In the genomic region with DNA sequence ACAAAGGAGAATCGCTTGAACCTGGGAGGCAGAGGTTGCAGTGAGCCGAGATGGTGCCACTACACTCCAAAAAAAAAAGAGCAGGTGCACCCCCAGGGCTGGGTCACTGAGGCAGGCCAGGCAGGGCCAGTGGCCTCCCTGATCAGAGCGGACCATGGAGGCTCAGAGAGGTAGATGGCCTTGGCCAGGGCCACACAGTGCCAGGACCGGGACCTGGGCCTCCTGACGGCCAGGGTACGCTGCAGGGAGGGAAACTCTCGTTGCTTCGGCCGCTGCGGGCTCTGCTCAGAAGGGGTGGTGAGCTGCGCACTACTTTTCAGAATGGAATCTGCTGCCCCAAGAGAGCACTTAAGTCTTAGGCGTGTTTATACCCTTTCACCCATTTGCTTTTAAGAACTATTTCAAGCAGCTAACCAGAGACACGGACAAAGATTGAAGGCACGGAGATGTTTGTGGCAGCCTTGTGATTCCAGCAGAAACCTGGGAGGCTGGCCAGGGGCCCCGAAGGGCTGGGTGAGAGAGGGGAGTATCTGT, we compare ENCODE assay signal across 25 cellular contexts. TPM values are rescaled to one million over a fixed set of nuclear protein-coding genes. Genes with fewer than 3 reads are reported as not detected.
DNase-seq lines count a peak whose midpoint lies in the region; ATAC-seq, FAIRE-seq and TF ChIP-seq lines count a peak whose summit lies in the region.
"Had no signal": no experiment of that assay in that cellular context is flagged by ENCODE, and none has a peak within 500 bp of the region (broad histone marks: within the 10 kb centered on the region; RNA-seq: fewer than 3 reads in every experiment).

No MANE protein-coding gene starts in this region.

- TF ChIP-seq POLR2A in GM12892 (IDR thresholded peaks at IDR 0.05; ENCODE audit: low read depth, low read length) (no peak), thyroid gland (IDR thresholded peaks at IDR 0.05) (peak in 1 of 2 donors; percentile 8)

- DNase-seq in GM12892 (ENCODE audit: insufficient read length) (no peak), activated B cell treated with CpG ODN at 0.5 μM for 24 hours (no peak), naive B cell (no peak), thyroid gland (peak; percentile 33 to 35), medulla oblongata (ENCODE audit: extremely low spot score) (no peak)
- DNase-seq in activated naive CD4-positive, alpha-beta T cell treated with anti-CD3 and anti-CD28 coated beads, Interleukin-2, amount 10 ng/mL, durations not matched to agents 7 days and 5 days, result no peak
- no peak for DNase-seq in central memory CD4-positive, alpha-beta T cell
- DNase-seq: ACHN; activated CD4-positive, alpha-beta T cell treated with anti-CD3 and anti-CD28 coated beads, Interleukin-2, amount 10 ng/mL, durations not matched to agents 7 days and 5 days; cerebellar nuclear complex; foreskin fibroblast; H9; KBM-7; NCI-H146; NCI-H524; pancreas; SK-N-SH had no signal

- FAIRE-seq in GM12892 (lab: Jason Lieb, UNC), result peak; percentile 27
- FAIRE-seq: kidney, pancreas had no signal

- H3K4me3 Mint-ChIP-seq in activated B cell treated with CpG ODN at 0.5 μM for 24 hours, result peak overlapping the region; percentile 70
- peak overlapping the region in 6 of 8 donors; percentile 65 to 79 (median 74) for H3K4me3 Mint-ChIP-seq in naive B cell
- H3K4me3 Mint-ChIP-seq in activated naive CD4-positive, alpha-beta T cell treated with anti-CD3 and anti-CD28 coated beads, Interleukin-2, amount 10 ng/mL, durations not matched to agents 7 days and 5 days, result no peak overlapping the region
- H3K4me3 Mint-ChIP-seq: activated CD4-positive, alpha-beta T cell treated with anti-CD3 and anti-CD28 coated beads, Interleukin-2, amount 10 ng/mL, durations not matched to agents 7 days and 5 days; activated naive CD8-positive, alpha-beta T cell; activated T-helper 1 cell treated with anti-CD3 and anti-CD28 coated beads, Interleukin-12 subunit alpha, Interleukin-12 subunit beta, Interleukin-2, Interleukin-4 antibody, amounts not matched to agents 30 ng/mL and 10 ng/mL and 1 ng/mL, durations not matched to agents 14 hours and 24 hours and 36 hours; H9; natural killer cell treated with Interleukin-12 subunit alpha and Interleukin-12 subunit beta and Interleukin-15 and Interleukin-18, amount 100 ng/mL, for 72 hours; T-helper 2 cell treated with Interferon-gamma antibody and Interleukin-4, amounts not matched to agents 5 μg/mL and 100 μg/mL, for 36 hours had no signal

- H3K9me3 ChIP-seq in thyroid gland, result no peaks in the 10 kb centered on the region
- H3K9me3 ChIP-seq: pancreas, SK-N-SH, thoracic aorta had no signal

- intact Hi-C loops in activated B cell treated with CpG ODN at 0.5 μM for 24 hours (cut with micrococcal nuclease) (no loop called here), thyroid gland (cut with DNase I) (no loop called here)

- H3K9me3 Mint-ChIP-seq in activated B cell treated with CpG ODN at 0.5 μM for 24 hours (no peaks in the 10 kb centered on the region), naive B cell (no peaks in the 10 kb centered on the region)
- H3K9me3 Mint-ChIP-seq in activated naive CD4-positive, alpha-beta T cell treated with anti-CD3 and anti-CD28 coated beads, Interleukin-2, amount 10 ng/mL, durations not matched to agents 7 days and 5 days, result no peaks in the 10 kb centered on the region
- H3K9me3 Mint-ChIP-seq: activated CD4-positive, alpha-beta T cell treated with anti-CD3 and anti-CD28 coated beads, Interleukin-2, amount 10 ng/mL, durations not matched to agents 7 days and 5 days; activated T-helper 1 cell treated with anti-CD3 and anti-CD28 coated beads, Interleukin-12 subunit alpha, Interleukin-12 subunit beta, Interleukin-2, Interleukin-4 antibody, amounts not matched to agents 30 ng/mL and 10 ng/mL and 1 ng/mL, durations not matched to agents 14 hours and 24 hours and 36 hours; H9; natural killer cell treated with Interleukin-12 subunit alpha and Interleukin-12 subunit beta and Interleukin-15 and Interleukin-18, amount 100 ng/mL, for 72 hours; T-helper 2 cell treated with Interferon-gamma antibody and Interleukin-4, amounts not matched to agents 5 μg/mL and 100 μg/mL, for 36 hours had no signal

- peak overlapping the region; percentile 32 to 41 (median 37) for H3K27ac ChIP-seq in thyroid gland
- H3K27ac ChIP-seq: pancreas, thoracic aorta, VCaP had no signal

- H3K4me1 Mint-ChIP-seq in activated B cell treated with CpG ODN at 0.5 μM for 24 hours (peaks cover 54% of the 10 kb centered on the region), naive B cell (peaks cover 33 to 64% (median 61%) of the 10 kb centered on the region in 3 donors)
- peaks cover 17% of the 10 kb centered on the region for H3K4me1 Mint-ChIP-seq in activated naive CD4-positive, alpha-beta T cell treated with anti-CD3 and anti-CD28 coated beads, Interleukin-2, amount 10 ng/mL, durations not matched to agents 7 days and 5 days

- H3K36me3 ChIP-seq in thyroid gland, result peaks cover 47 to 63% of the 10 kb centered on the region in 2 donors

- no peak for ATAC-seq in activated B cell treated with CpG ODN at 0.5 μM for 24 hours (ENCODE audit: low read depth)
- no peak for ATAC-seq in naive B cell (ENCODE audit: low read depth in 2 of 2)
- ATAC-seq in HG02642 (IDR thresholded peaks at IDR 0.05; ENCODE audit: poor library complexity, unreplicated experiment), result no peak
- ATAC-seq: natural killer cell treated with Interleukin-12 subunit alpha and Interleukin-12 subunit beta and Interleukin-15 and Interleukin-18, amount 100 ng/mL, for 72 hours had no signal

- TF ChIP-seq CTCF in activated B cell treated with CpG ODN at 0.5 μM for 24 hours (IDR thresholded peaks at IDR 0.05) (no peak), thyroid gland (IDR thresholded peaks at IDR 0.05) (no peak)

- POLR2A ChIA-PET in activated B cell treated with CpG ODN at 0.5 μM for 24 hours (lab: Charles Lee), result interaction anchor here (0.7 to 3.3 kb wide), 9 partner anchors 8 to 498 kb away, joined by 4 to 30 read pairs (median 6); a partner anchor contains a TSS

- H3K36me3 Mint-ChIP-seq in activated B cell treated with CpG ODN at 0.5 μM for 24 hours (ENCODE audit: low read depth) (peaks cover 67% of the 10 kb centered on the region), naive B cell (peaks cover 0 to 9% of the 10 kb centered on the region in 2 donors)
- peaks cover 3% of the 10 kb centered on the region for H3K36me3 Mint-ChIP-seq in activated naive CD4-positive, alpha-beta T cell treated with anti-CD3 and anti-CD28 coated beads, Interleukin-2, amount 10 ng/mL, durations not matched to agents 7 days and 5 days
- H3K36me3 Mint-ChIP-seq: activated naive CD8-positive, alpha-beta T cell; natural killer cell treated with Interleukin-12 subunit alpha and Interleukin-12 subunit beta and Interleukin-15 and Interleukin-18, amount 100 ng/mL, for 72 hours had no signal

- CTCF ChIA-PET in activated B cell treated with CpG ODN at 0.5 μM for 24 hours (lab: Charles Lee), result interaction anchor here (0.9 kb wide), 1 partner anchor 110 kb away, joined by 4 read pairs; no protein-coding TSS in a partner anchor
- CTCF ChIA-PET in activated naive CD4-positive, alpha-beta T cell treated with anti-CD3 and anti-CD28 coated beads, Interleukin-2, amount 10 ng/mL, durations not matched to agents 7 days and 5 days (lab: Charles Lee), result interaction anchor here (1.2 kb wide), 1 partner anchor 113 kb away, joined by 3 read pairs; no protein-coding TSS in a partner anchor

- no peaks in the 10 kb centered on the region for H3K27me3 Mint-ChIP-seq in activated B cell treated with CpG ODN at 0.5 μM for 24 hours
- no peaks in the 10 kb centered on the region for H3K27me3 Mint-ChIP-seq in naive B cell
- H3K27me3 Mint-ChIP-seq in activated naive CD4-positive, alpha-beta T cell treated with anti-CD3 and anti-CD28 coated beads, Interleukin-2, amount 10 ng/mL, durations not matched to agents 7 days and 5 days, result peaks cover 12% of the 10 kb centered on the region
- H3K27me3 Mint-ChIP-seq: activated CD4-positive, alpha-beta T cell treated with anti-CD3 and anti-CD28 coated beads, Interleukin-2, amount 10 ng/mL, durations not matched to agents 7 days and 5 days; activated naive CD8-positive, alpha-beta T cell had no signal

- no peak overlapping the region for H3K4me3 ChIP-seq in thyroid gland (replicated peaks in 1 of 3)
- H3K4me3 ChIP-seq: pancreas, thoracic aorta had no signal

- H3K4me1 ChIP-seq in thyroid gland, result peaks cover 8 to 14% of the 10 kb centered on the region in 2 donors
- H3K4me1 ChIP-seq: pancreas had no signal

- H3K27ac Mint-ChIP-seq in activated B cell treated with CpG ODN at 0.5 μM for 24 hours (peak overlapping the region; percentile 79), naive B cell (peak overlapping the region in 5 of 6 donors; percentile 39 to 97 (median 92))
- no peak overlapping the region for H3K27ac Mint-ChIP-seq in activated naive CD4-positive, alpha-beta T cell treated with anti-CD3 and anti-CD28 coated beads, Interleukin-2, amount 10 ng/mL, durations not matched to agents 7 days and 5 days
- H3K27ac Mint-ChIP-seq: activated CD4-positive, alpha-beta T cell treated with anti-CD3 and anti-CD28 coated beads, Interleukin-2, amount 10 ng/mL, durations not matched to agents 7 days and 5 days; activated naive CD8-positive, alpha-beta T cell; activated T-helper 1 cell treated with anti-CD3 and anti-CD28 coated beads, Interleukin-12 subunit alpha, Interleukin-12 subunit beta, Interleukin-2, Interleukin-4 antibody, amounts not matched to agents 30 ng/mL and 10 ng/mL and 1 ng/mL, durations not matched to agents 14 hours and 24 hours and 36 hours; natural killer cell treated with Interleukin-12 subunit alpha and Interleukin-12 subunit beta and Interleukin-15 and Interleukin-18, amount 100 ng/mL, for 72 hours; T-helper 2 cell treated with Interferon-gamma antibody and Interleukin-4, amounts not matched to agents 5 μg/mL and 100 μg/mL, for 36 hours had no signal

- 53 to 60% methylated on average over 13 of the region's 15 CpGs for WGBS in thyroid gland, 2 donors

- H3K27me3 ChIP-seq in thyroid gland, result no peaks in the 10 kb centered on the region
- H3K27me3 ChIP-seq: pancreas had no signal

RNA-seq across cellular contexts. Expression of a gene that starts 17.1 kb away (rescaled TPM):
- 38.4 TPM for polyA plus RNA-seq in GM12892 (2012; ENCODE audit: missing spikeins)
- total RNA-seq in activated B cell treated with CpG ODN at 0.5 μM for 24 hours (189 and 190 TPM in 2 replicates), thyroid gland (100 to 1,000 TPM; 103 to 145 (median 121) TPM)
- 10 to 100 TPM; 12.0 to 32.5 (median 21.4) TPM for polyA plus RNA-seq in naive B cell (ENCODE audit: low read depth in 6 of 6)

RNA-seq across cellular contexts. Expression of a gene that starts 19.4 kb away (rescaled TPM):
- 7.4 TPM for polyA plus RNA-seq in GM12892 (2012; ENCODE audit: missing spikeins)
- total RNA-seq in activated B cell treated with CpG ODN at 0.5 μM for 24 hours (22.5 and 29.1 TPM in 2 replicates), thyroid gland (100 to 1,000 TPM in 2 of 4 donors, 10 to 100 TPM in 2; 89.6 to 140 (median 98.7) TPM)
- 10 to 100 TPM; 28.1 to 34.6 (median 32.3) TPM for polyA plus RNA-seq in naive B cell (ENCODE audit: low read depth in 6 of 6)

RNA-seq across cellular contexts. Expression of a gene that starts 41.0 kb away (rescaled TPM):
- 10.1 TPM for polyA plus RNA-seq in GM12892 (2012; ENCODE audit: missing spikeins)
- total RNA-seq in activated B cell treated with CpG ODN at 0.5 μM for 24 hours, result 46.0 and 50.0 TPM in 2 replicates
- 100 to 1,000 TPM in 1 of 6 donors, 10 to 100 TPM in 5; 57.0 to 102 (median 61.1) TPM for polyA plus RNA-seq in naive B cell (ENCODE audit: low read depth in 6 of 6)
- total RNA-seq in thyroid gland, result 100 to 1,000 TPM; 124 to 285 (median 158) TPM

Comparison
In these comparisons a context has a peak if more than half of its experiments do, and no peak if none do; other contexts are left out.
1. DNase-seq: peak in thyroid gland (2 of 2); none in GM12892 (single experiment), activated B cell treated with CpG ODN at 0.5 μM for 24 hours (single experiment), naive B cell (single experiment), medulla oblongata (single experiment), activated naive CD4-positive, alpha-beta T cell treated with anti-CD3 and anti-CD28 coated beads, Interleukin-2, amount 10 ng/mL, durations not matched to agents 7 days and 5 days (single experiment) and central memory CD4-positive, alpha-beta T cell (single experiment).